1 cellular context compared by ENCODE assay signal in the genomic region with DNA sequence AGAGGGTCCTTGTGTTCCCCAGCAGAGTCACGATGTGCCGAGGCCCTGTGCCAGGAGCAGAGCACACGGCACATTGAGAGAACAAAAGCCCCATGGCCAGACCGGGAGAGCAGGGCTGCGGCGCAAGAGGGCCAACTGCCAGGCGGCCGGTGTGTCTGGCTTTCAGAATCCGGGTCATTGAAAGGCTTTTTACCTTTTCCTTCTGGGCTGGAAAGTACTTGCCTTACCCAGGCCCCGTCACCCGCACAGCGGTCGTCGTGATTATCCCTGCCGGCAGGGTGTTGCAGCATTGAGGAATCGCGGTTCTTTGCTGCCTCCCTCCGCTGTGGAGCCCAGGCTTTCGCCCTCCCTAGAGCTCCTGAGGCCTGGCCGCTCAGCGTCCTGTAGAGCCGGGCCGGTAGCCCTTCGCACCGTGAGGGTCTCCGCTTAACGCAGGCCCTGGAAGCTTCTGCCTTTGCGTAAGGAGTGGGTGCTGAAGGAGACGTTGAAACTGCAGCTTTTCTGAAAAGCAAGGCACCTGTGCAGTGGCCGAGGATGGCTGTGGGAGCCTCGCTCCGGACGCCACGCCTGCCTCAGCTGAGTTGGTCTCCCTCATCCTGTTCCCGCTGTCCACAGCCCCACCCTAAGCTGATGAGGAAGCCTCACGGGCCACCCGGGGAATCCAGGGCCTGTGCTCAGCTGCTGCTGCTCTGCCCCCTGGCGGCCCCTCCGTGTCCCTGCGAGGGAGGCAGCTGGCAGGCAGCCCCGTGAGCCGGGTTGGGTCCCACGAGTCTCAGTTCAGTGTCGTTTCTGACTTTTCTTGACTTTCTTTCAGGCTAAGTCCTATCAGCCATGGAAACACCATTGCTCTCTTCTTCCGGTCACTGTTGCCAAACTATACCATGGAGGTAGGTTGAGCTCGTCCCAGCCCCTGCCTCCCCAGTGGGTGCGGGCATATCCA.
TF ChIP-seq lines count a peak whose summit lies in the region.

No MANE protein-coding gene starts in this region.

TF ChIP-seq in HEK293, 187 proteins besides CTCF, POLR2A, EP300 and RAD21 (continued from another document):
- TF ChIP-seq, protein P1, sequence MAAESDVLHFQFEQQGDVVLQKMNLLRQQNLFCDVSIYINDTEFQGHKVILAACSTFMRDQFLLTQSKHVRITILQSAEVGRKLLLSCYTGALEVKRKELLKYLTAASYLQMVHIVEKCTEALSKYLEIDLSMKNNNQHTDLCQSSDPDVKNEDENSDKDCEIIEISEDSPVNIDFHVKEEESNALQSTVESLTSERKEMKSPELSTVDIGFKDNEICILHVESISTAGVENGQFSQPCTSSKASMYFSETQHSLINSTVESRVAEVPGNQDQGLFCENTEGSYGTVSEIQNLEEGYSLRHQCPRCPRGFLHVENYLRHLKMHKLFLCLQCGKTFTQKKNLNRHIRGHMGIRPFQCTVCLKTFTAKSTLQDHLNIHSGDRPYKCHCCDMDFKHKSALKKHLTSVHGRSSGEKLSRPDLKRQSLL (tag by site-specific recombination; IDR thresholded peaks at IDR 0.05): peak; percentile 34; the same call in 1 of the 2 replicates
- TF ChIP-seq PRDM1 (tag by site-specific recombination; IDR thresholded peaks at IDR 0.05): no peak
- TF ChIP-seq, protein P2, sequence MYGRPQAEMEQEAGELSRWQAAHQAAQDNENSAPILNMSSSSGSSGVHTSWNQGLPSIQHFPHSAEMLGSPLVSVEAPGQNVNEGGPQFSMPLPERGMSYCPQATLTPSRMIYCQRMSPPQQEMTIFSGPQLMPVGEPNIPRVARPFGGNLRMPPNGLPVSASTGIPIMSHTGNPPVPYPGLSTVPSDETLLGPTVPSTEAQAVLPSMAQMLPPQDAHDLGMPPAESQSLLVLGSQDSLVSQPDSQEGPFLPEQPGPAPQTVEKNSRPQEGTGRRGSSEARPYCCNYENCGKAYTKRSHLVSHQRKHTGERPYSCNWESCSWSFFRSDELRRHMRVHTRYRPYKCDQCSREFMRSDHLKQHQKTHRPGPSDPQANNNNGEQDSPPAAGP (tag by site-specific recombination; IDR thresholded peaks at IDR 0.05): peak; percentile 52; the same call in 1 of the 2 replicates
- TF ChIP-seq OSR2 (tag by site-specific recombination; IDR thresholded peaks at IDR 0.05): peak; percentile 65
- TF ChIP-seq ZNF184 (tag by site-specific recombination; IDR thresholded peaks at IDR 0.05): no peak
- peak; percentile 59; the same call in 1 of the 2 replicates for TF ChIP-seq GLIS1 (tag by site-specific recombination; IDR thresholded peaks at IDR 0.05)
- no peak for TF ChIP-seq OVOL3 (tag by site-specific recombination; IDR thresholded peaks at IDR 0.05)
- no peak for TF ChIP-seq ZNF132 (tag by site-specific recombination; IDR thresholded peaks at IDR 0.05; ENCODE audit: borderline replicate concordance)
- TF ChIP-seq WT1 (tag by site-specific recombination; IDR thresholded peaks at IDR 0.05): no peak
